Comparison of ENCODE assay signal across 13 cellular contexts in genomic region chr11:72070486-72070885, GRCh38. TPM values are rescaled to one million over a fixed set of nuclear protein-coding genes. Genes with fewer than 3 reads are reported as not detected.
A peak's percentile ranks its signal among the peaks of the same experiment; 100 is the strongest.
DNase-seq lines count a peak whose midpoint lies in the region; ATAC-seq, FAIRE-seq and TF ChIP-seq lines count a peak whose summit lies in the region.
"Had no signal": no experiment of that assay in that cellular context is flagged by ENCODE, and none has a peak within 500 bp of the region (broad histone marks: within the 10 kb centered on the region; RNA-seq: fewer than 3 reads in every experiment).

No MANE protein-coding gene starts in this region.

- POLR2A ChIA-PET in WTC11 (lab: Charles Lee) = interaction anchor here (0.6 kb wide), 1 partner anchor 26 kb away, joined by 3 read pairs; no protein-coding TSS in a partner anchor

- H3K4me2 ChIP-seq in H9 (ENCODE audit: insufficient read depth, insufficient read length, low read length) = no peak overlapping the region

- no peak for TF ChIP-seq POLR2A in H54 (IDR thresholded peaks at IDR 0.05; ENCODE audit: low read depth, low read length)

- H3K4me1 ChIP-seq in H9 (ENCODE audit: insufficient read depth, low read length) (peaks cover 5% of the 10 kb centered on the region; the same call in 1 of the 2 replicates), right cardiac atrium (ENCODE audit: control insufficient read depth, insufficient read depth, low read length) (peaks cover 5% of the 10 kb centered on the region), skeletal muscle tissue (ENCODE audit: control insufficient read depth in 3 of 3, insufficient read depth in 3 of 3, low read length in 3 of 3) (peaks cover 25 to 39% (median 27%) of the 10 kb centered on the region in 3 donors)

- no peaks in the 10 kb centered on the region for H3K23me2 ChIP-seq in H9 (ENCODE audit: insufficient read length, low read depth, low read length, poor library complexity, severe bottlenecking)

- no peaks in the 10 kb centered on the region for H3K9me3 ChIP-seq in H9 (ENCODE audit: control insufficient read depth, low read depth, low read length)
- H3K9me3 ChIP-seq in right cardiac atrium (ENCODE audit: control insufficient read depth, low read length) = no peaks in the 10 kb centered on the region
- H3K9me3 ChIP-seq in skeletal muscle tissue (ENCODE audit: control insufficient read depth in 3 of 3, low read length in 3 of 3) = no peaks in the 10 kb centered on the region

- H3K4me3 ChIP-seq in right cardiac atrium (ENCODE audit: low read length) (no peak overlapping the region), skeletal muscle tissue (ENCODE audit: low read length in 3 of 3) (no peak overlapping the region)

- no peak overlapping the region for H2BK12ac ChIP-seq in H9 (ENCODE audit: insufficient read length, low read depth, low read length)

- H3K36me3 Mint-ChIP-seq in H9 (ENCODE audit: insufficient read depth in 1 of 3, low read depth in 3 of 3) = peaks cover 1 to 23% (median 23%) of the 10 kb centered on the region in 3 experiments; a peak in 6 of 7 replicates
- peaks cover 11% of the 10 kb centered on the region for H3K36me3 Mint-ChIP-seq in WTC11

- H3K9me3 Mint-ChIP-seq in H9 (no peaks in the 10 kb centered on the region), WTC11 (no peaks in the 10 kb centered on the region)

- H3K23ac ChIP-seq in H9 (ENCODE audit: insufficient read length, low read depth, low read length) = no peak overlapping the region

- no peak overlapping the region for H4K5ac ChIP-seq in H9 (ENCODE audit: insufficient read length, low read depth, low read length)

- intact Hi-C loops in right cardiac atrium (cut with DNase I) = no loop called here

- H3K36me3 ChIP-seq in skeletal muscle tissue (ENCODE audit: control insufficient read depth in 3 of 3, insufficient read depth in 3 of 3, low read length in 3 of 3) = peaks cover 0 to 3% (median 0%) of the 10 kb centered on the region in 3 donors

- ATAC-seq in WTC11 = no peak
- no peak for ATAC-seq in right cardiac atrium

- H3K27ac Mint-ChIP-seq in H9 (peak overlapping the region; percentile 7 to 76 (median 26); a peak in 4 of 7 replicates), WTC11 (peak overlapping the region; percentile 73)

- no peak overlapping the region for H2BK120ac ChIP-seq in H9 (ENCODE audit: low read depth, low read length, poor library complexity, severe bottlenecking)

- TF ChIP-seq CTCF in H9 (conservative IDR thresholded peaks at IDR 0.05) (no peak), WTC11 (IDR thresholded peaks at IDR 0.05) (no peak)

- DNase-seq in H9 (no peak), WTC11 (ENCODE audit: low spot score) (no peak), right cardiac atrium (no peak), cerebellum (ENCODE audit: low spot score) (no peak), COLO668 (lab: John Stamatoyannopoulos, UW; ENCODE audit: unreplicated experiment) (no peak), H54 (ENCODE audit: insufficient read length, low spot score) (no peak)
- no peak for DNase-seq in central memory CD4-positive, alpha-beta T cell
- DNase-seq: activated naive CD4-positive, alpha-beta T cell treated with anti-CD3 and anti-CD28 coated beads, Interleukin-2, amount 50 U/mL, for 16 hours; glutamatergic neuron; NCI-H2081 had no signal

- H3K27me3 Mint-ChIP-seq in H9 (ENCODE audit: low read depth) = no peaks in the 10 kb centered on the region
- no peaks in the 10 kb centered on the region for H3K27me3 Mint-ChIP-seq in WTC11 (ENCODE audit: low read depth)

- no peak overlapping the region for H2BK5ac ChIP-seq in H9 (ENCODE audit: insufficient read length, low read length)

- H2AK5ac ChIP-seq in H9 (ENCODE audit: insufficient read length, low read length) = no peak overlapping the region

- no peak overlapping the region for H3T11ph ChIP-seq in H9 (ENCODE audit: low read length)

- H3K56ac ChIP-seq in H9 (ENCODE audit: insufficient read length, low read depth, low read length) = no peak overlapping the region

- H3K27me3 ChIP-seq in H9 (ENCODE audit: insufficient read depth, low read length) (no peaks in the 10 kb centered on the region), right cardiac atrium (ENCODE audit: control insufficient read depth, insufficient read depth) (no peaks in the 10 kb centered on the region), skeletal muscle tissue (ENCODE audit: control insufficient read depth in 3 of 3, insufficient read depth in 3 of 3, low read length in 3 of 3) (no peaks in the 10 kb centered on the region)

- no peak overlapping the region for H3K4ac ChIP-seq in H9 (ENCODE audit: low read depth, low read length)

- no peak for FAIRE-seq in H54 (lab: Jason Lieb, UNC)

- no peaks in the 10 kb centered on the region for H4K20me1 ChIP-seq in H9 (ENCODE audit: control insufficient read depth, insufficient read depth, insufficient read length)

- H2BK15ac ChIP-seq in H9 (ENCODE audit: low read depth, low read length) = no peak overlapping the region

- H2BK20ac ChIP-seq in H9 (ENCODE audit: low read depth, low read length, poor library complexity, severe bottlenecking) = no peak overlapping the region

- H3K79me2 ChIP-seq in H9 (ENCODE audit: insufficient read depth, low read length) = peaks cover 5% of the 10 kb centered on the region; the same call in 1 of the 2 replicates

- no peak overlapping the region for H4K8ac ChIP-seq in H9 (replicated peaks; ENCODE audit: insufficient read length, low read depth, low read length)

- no peak overlapping the region for H2AFZ ChIP-seq in H9 (ENCODE audit: low read length)

- peaks cover 4% of the 10 kb centered on the region for H3K79me1 ChIP-seq in H9 (ENCODE audit: insufficient read depth, low read depth, low read length, poor library complexity, severe bottlenecking)

- H3K27ac ChIP-seq in H9 (ENCODE audit: insufficient read length, low read depth, low read length) (no peak overlapping the region), right cardiac atrium (ENCODE audit: low read length) (peak overlapping the region; percentile 54), skeletal muscle tissue (ENCODE audit: low read depth, low read length) (peak overlapping the region; percentile 66)

- H4K91ac ChIP-seq in H9 (ENCODE audit: insufficient read length, low read depth, low read length) = no peak overlapping the region

- no peak overlapping the region for H3K9ac ChIP-seq in H9 (ENCODE audit: extremely low read depth, insufficient read length, low read length)
- H3K9ac ChIP-seq in skeletal muscle tissue (ENCODE audit: low read depth in 1 of 3, low read length in 3 of 3) = peak overlapping the region; percentile 9 to 54 (median 47)

- no peak overlapping the region for H3K18ac ChIP-seq in H9 (ENCODE audit: insufficient read length, low read depth, low read length)

- H3K14ac ChIP-seq in H9 (ENCODE audit: insufficient read depth, low read length) = no peak overlapping the region

- CTCF ChIA-PET in WTC11 (lab: Charles Lee) = interaction anchor here (1.5 to 5.1 kb wide), 2 partner anchors 21 to 46 kb away, joined by 5 to 28 read pairs; no protein-coding TSS in a partner anchor

- no CpG with 5 or more reads among the region's 7 CpGs for WGBS in H9 (ENCODE audit: extremely low coverage, insufficient read length, low lambda C conversion rate)
- 94% methylated on average over 7 of the region's 7 CpGs for WGBS in right cardiac atrium

- peaks cover 41 to 49% of the 10 kb centered on the region in 2 experiments for H3K4me1 Mint-ChIP-seq in H9
- H3K4me1 Mint-ChIP-seq in WTC11 = peaks cover 40% of the 10 kb centered on the region

- H3K4me3 Mint-ChIP-seq in H9 (no peak overlapping the region), WTC11 (no peak overlapping the region)

TF ChIP-seq in WTC11, 78 proteins besides CTCF, POLR2A, EP300 and RAD21 (continues in another document):
- TF ChIP-seq FOXP1 (CRISPR knock-in tag; IDR thresholded peaks at IDR 0.05; ENCODE audit: borderline replicate concordance) (no peak), ZSCAN18 (CRISPR knock-in tag; IDR thresholded peaks at IDR 0.05) (no peak), ATF3 (CRISPR knock-in tag; conservative IDR thresholded peaks at IDR 0.05) (no peak)

RNA-seq across cellular contexts. Expression of gene NUMA1, which starts 9.9 kb away (rescaled TPM):
- 127 and 136 TPM in 2 replicates for total RNA-seq in H9 (2021)
- 117 to 147 TPM (median 118 TPM) in 3 replicates for total RNA-seq in WTC11 (2021)
- 100 to 1,000 TPM in 3 of 4 donors, 10 to 100 TPM in 1; 75.8 to 125 (median 102) TPM for total RNA-seq in right cardiac atrium
- 104 TPM for polyA plus RNA-seq in right cardiac atrium
- 177 TPM for total RNA-seq in skeletal muscle tissue
- 170 TPM for total RNA-seq in cerebellum

RNA-seq across cellular contexts. Expression of gene LRRC51, which starts 10.2 kb away (rescaled TPM):
- total RNA-seq in H9 (2021) (3.1 and 6.4 TPM in 2 replicates), WTC11 (2021) (5.3 to 5.6 TPM (median 5.3 TPM) in 3 replicates), right cardiac atrium (1 to 10 TPM; 3.8 to 5.5 (median 4.9) TPM), skeletal muscle tissue (2.6 TPM), cerebellum (12.5 TPM)
- polyA plus RNA-seq in right cardiac atrium = 3.8 TPM

RNA-seq across cellular contexts. Expression of gene LAMTOR1, which starts 32.6 kb away (rescaled TPM):
- total RNA-seq in H9 (2021) (96.2 and 96.3 TPM in 2 replicates), WTC11 (2021) (79.4 to 84.3 TPM (median 80.4 TPM) in 3 replicates), right cardiac atrium (10 to 100 TPM; 70.7 to 88.5 (median 80.7) TPM), skeletal muscle tissue (42.3 TPM), cerebellum (36.8 TPM)
- 124 TPM for polyA plus RNA-seq in right cardiac atrium

RNA-seq across cellular contexts. Expression of gene TOMT, which starts 35.2 kb away (rescaled TPM):
- not detected in 2 replicates for total RNA-seq in H9 (2021)
- not detected in 3 replicates for total RNA-seq in WTC11 (2021)
- total RNA-seq in right cardiac atrium = not detected
- not detected for polyA plus RNA-seq in right cardiac atrium
- total RNA-seq in skeletal muscle tissue = not detected
- total RNA-seq in cerebellum = not detected
- total RNA-seq: renal cortical epithelial cell, subcutaneous adipose tissue had no signal

RNA-seq across cellular contexts. Expression of gene ANAPC15, which starts 42.0 kb away (rescaled TPM):
- total RNA-seq in H9 (2021) = 72.6 and 79.3 TPM in 2 replicates
- total RNA-seq in WTC11 (2021) = 60.2 to 75.4 TPM (median 66.1 TPM) in 3 replicates
- total RNA-seq in right cardiac atrium = 10 to 100 TPM; 36.3 to 50.1 (median 40.0) TPM
- polyA plus RNA-seq in right cardiac atrium = 77.7 TPM
- total RNA-seq in skeletal muscle tissue = 7.8 TPM
- 8.5 TPM for total RNA-seq in cerebellum
